ENCODE assay signal across 8 cellular contexts in the genomic region with DNA sequence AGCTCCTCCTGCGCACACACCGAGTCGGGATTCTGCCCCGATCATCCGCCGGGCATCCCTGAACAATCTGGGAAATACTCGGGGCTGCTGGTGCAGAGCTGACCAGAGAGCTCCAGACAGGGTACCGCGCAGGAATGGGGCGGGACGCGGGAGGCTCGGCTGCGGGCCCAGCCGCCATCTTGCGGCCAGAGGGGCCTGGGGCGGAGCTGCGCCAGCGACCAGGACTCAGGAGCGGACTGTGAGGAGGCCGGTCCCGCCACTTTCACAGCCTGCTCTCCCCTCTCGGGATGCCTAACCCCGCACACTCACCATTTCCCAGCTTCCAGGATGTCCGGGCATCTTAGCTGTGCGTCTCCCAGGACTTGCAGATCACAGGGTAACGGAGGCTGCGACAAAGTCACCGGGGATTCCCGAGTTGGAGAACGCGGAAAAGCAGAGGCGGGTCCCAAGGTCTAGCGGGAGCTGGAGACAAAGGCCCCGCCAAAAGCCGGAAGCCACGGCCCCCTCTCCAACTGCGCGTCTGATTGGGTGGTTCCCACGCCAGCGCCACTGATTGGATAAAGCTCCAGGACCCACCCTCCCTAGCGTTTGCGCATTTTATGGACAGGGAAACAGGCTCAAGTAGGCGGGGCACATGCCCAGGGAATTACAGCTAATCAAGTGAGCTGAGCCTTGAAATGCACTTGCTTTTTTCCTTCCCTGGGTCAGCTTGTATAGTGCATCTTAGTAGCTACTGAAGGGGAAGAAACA. TPM values are rescaled to one million over a fixed set of nuclear protein-coding genes. Genes with fewer than 3 reads are reported as not detected.
DNase-seq lines count a peak whose midpoint lies in the region; ATAC-seq, FAIRE-seq and TF ChIP-seq lines count a peak whose summit lies in the region.

No MANE protein-coding gene starts in this region.

- no peaks in the 10 kb centered on the region for H3K9me3 ChIP-seq in BE2C
- peaks cover 16% of the 10 kb centered on the region; the same call in 1 of the 2 replicates for H3K9me3 ChIP-seq in OCI-LY3 (ENCODE audit: insufficient read depth, low read length)
- H3K9me3 ChIP-seq in mucosa of rectum (ENCODE audit: control insufficient read depth in 2 of 2, low read length in 2 of 2), result no peaks in the 10 kb centered on the region

- no peak for TF ChIP-seq CTCF in BE2C (IDR thresholded peaks at IDR 0.05; ENCODE audit: low read depth, low read length)
- no peak for TF ChIP-seq CTCF in OCI-LY3 (IDR thresholded peaks at IDR 0.05; ENCODE audit: low read depth, low read length)

- peak overlapping the region; percentile 95 for H2AFZ ChIP-seq in OCI-LY3 (ENCODE audit: low read depth, low read length)

- DNase-seq in BE2C, result peak; percentile 95
- DNase-seq in GM19239 (ENCODE audit: insufficient read length, low spot score), result peak; percentile 66
- peak; percentile 93 to 94 for DNase-seq in activated T-cell treated with anti-CD3 and anti-CD28 coated beads, Interleukin-2, amount 50 U/mL, for 48 hours
- peak; percentile 85 for DNase-seq in stimulated activated CD8-positive, alpha-beta memory T cell treated with anti-CD3 and anti-CD28 coated beads, Interleukin-4, amount 100 ng/mL, for 24 hours (ENCODE audit: low read depth)

- H3K4me3 ChIP-seq in BE2C (ENCODE audit: low read depth, low read length) (peak overlapping the region; percentile 83), OCI-LY3 (ENCODE audit: low read length) (peak overlapping the region; percentile 95), mucosa of rectum (ENCODE audit: low read length in 2 of 2) (peak overlapping the region; percentile 92 to 96)

- H3K4me2 ChIP-seq in OCI-LY3 (ENCODE audit: low read length), result peak overlapping the region; percentile 62

- H4K20me1 ChIP-seq in OCI-LY3 (ENCODE audit: insufficient read depth, low read length), result no peaks in the 10 kb centered on the region

- H3K4me1 ChIP-seq in BE2C (no peaks in the 10 kb centered on the region), OCI-LY3 (ENCODE audit: low read length) (peaks cover 6% of the 10 kb centered on the region; the same call in 1 of the 2 replicates), mucosa of rectum (ENCODE audit: control insufficient read depth in 2 of 2, insufficient read depth in 2 of 2, low read length in 2 of 2) (no peaks in the 10 kb centered on the region)

- peak; percentile 98 for ATAC-seq in HG03460 (IDR thresholded peaks at IDR 0.05; ENCODE audit: unreplicated experiment)
- peak; percentile 99 for ATAC-seq in esophagus mucosa

- H3K9ac ChIP-seq in OCI-LY3 (ENCODE audit: low read length) (peak overlapping the region; percentile 93), mucosa of rectum (ENCODE audit: low read depth in 1 of 2, low read length in 2 of 2) (peak overlapping the region; percentile 67 to 76)

- FAIRE-seq in GM19239 (lab: Jason Lieb, UNC), result peak; percentile 91

- H3K36me3 ChIP-seq in BE2C (peaks cover 40% of the 10 kb centered on the region), OCI-LY3 (replicated peaks; ENCODE audit: low read depth, low read length) (peaks cover 31% of the 10 kb centered on the region), mucosa of rectum (ENCODE audit: control insufficient read depth in 2 of 2, insufficient read depth in 2 of 2, low read length in 2 of 2) (peaks cover 0 to 5% of the 10 kb centered on the region in 2 donors)

- peak overlapping the region; percentile 57 for H3K27ac ChIP-seq in OCI-LY3 (ENCODE audit: low read length)
- H3K27ac ChIP-seq in mucosa of rectum (ENCODE audit: low read depth in 2 of 2, low read length in 2 of 2), result peak overlapping the region; percentile 74 to 83

- peaks cover 27% of the 10 kb centered on the region for H3K79me2 ChIP-seq in OCI-LY3 (ENCODE audit: low read length)

- H3K27me3 ChIP-seq in BE2C (no peaks in the 10 kb centered on the region), OCI-LY3 (ENCODE audit: low read depth, low read length) (no peaks in the 10 kb centered on the region), mucosa of rectum (ENCODE audit: control insufficient read depth in 2 of 2, insufficient read depth in 2 of 2, low read length in 2 of 2) (no peaks in the 10 kb centered on the region)

RNA-seq across cellular contexts. Expression of a gene that starts 15.8 kb away (rescaled TPM):
- polyA plus RNA-seq in BE2C (2012; ENCODE audit: insufficient read depth, insufficient read length, low read depth), result 5.1 TPM
- 4.5 TPM for total RNA-seq in esophagus mucosa

Comparison
In these comparisons a context has a peak if more than half of its experiments do, and no peak if none do; other contexts are left out.
1. Peak in every context shown above with its lines: DNase-seq, ATAC-seq, H3K4me3 ChIP-seq and H3K27ac ChIP-seq.